ENCODE assay signal across 26 cellular contexts in the genomic region with DNA sequence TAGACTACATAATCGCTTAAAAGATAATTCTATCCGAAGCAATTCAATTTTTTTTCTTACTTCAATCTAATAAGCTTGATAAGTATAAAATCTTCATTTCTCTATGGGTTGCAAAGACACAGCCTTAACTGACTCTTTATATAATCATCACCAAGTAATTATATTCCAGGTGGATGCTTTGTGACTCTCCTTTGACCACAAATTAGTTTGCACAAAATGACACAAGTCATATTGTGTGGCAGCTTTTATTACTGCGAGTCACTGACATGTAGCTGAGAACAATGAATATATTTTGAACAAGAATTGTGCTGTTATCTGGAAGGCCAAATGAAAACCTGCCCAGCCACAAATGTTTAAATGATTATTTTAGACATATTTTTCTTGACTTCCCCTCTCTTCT.
"Had no signal": no experiment of that assay in that cellular context is flagged by ENCODE, and none has a peak within 500 bp of the region (broad histone marks: within the 10 kb centered on the region; RNA-seq: fewer than 3 reads in every experiment).

No MANE protein-coding gene starts in this region.

- H3K9me3 ChIP-seq: colonic mucosa, gastrocnemius medialis, sigmoid colon, vagina had no signal

- H3K36me3 ChIP-seq: breast epithelium, colonic mucosa, esophagus muscularis mucosa, gastrocnemius medialis, left ventricle myocardium inferior, sigmoid colon, vagina had no signal

- H3K27me3 ChIP-seq: breast epithelium, colonic mucosa, dorsolateral prefrontal cortex, esophagus muscularis mucosa, gastrocnemius medialis, sigmoid colon, vagina had no signal

- H3K4me1 ChIP-seq: breast epithelium, colonic mucosa, esophagus muscularis mucosa, gastrocnemius medialis, left ventricle myocardium inferior, sigmoid colon, vagina had no signal

- DNase-seq: activated CD4-positive, alpha-beta memory T cell treated with anti-CD3 and anti-CD28 coated beads for 36 hours; activated CD4-positive, alpha-beta T cell treated with anti-CD3 and anti-CD28 coated beads for 36 hours; activated naive CD4-positive, alpha-beta T cell treated with Interleukin-2 at 50 U/mL for 16 hours; activated naive CD8-positive, alpha-beta T cell treated with anti-CD3 and anti-CD28 coated beads, Interleukin-2, amount 10 ng/mL, durations not matched to agents 7 days and 5 days; activated T-cell treated with anti-CD3 and anti-CD28 coated beads, Interleukin-2, amount 50 U/mL, for 48 hours; amniotic stem cell; colonic mucosa; dorsolateral prefrontal cortex; gastrocnemius medialis; hippocampal formation; kidney glomerular epithelial cell; left ventricle myocardium inferior; mammary epithelial cell; naive thymus-derived CD8-positive, alpha-beta T cell; retina; sigmoid colon; stimulated activated CD4-positive, alpha-beta T cell treated with anti-CD3 and anti-CD28 coated beads, Interleukin-15, amount 100 ng/mL, for 24 hours; stimulated activated CD4-positive, alpha-beta T cell treated with anti-CD3 and anti-CD28 coated beads, Interleukin-2, amount 100 ng/mL, for 48 hours; stimulated activated CD8-positive, alpha-beta memory T cell treated with anti-CD3 and anti-CD28 coated beads, Interleukin-4, amount 100 ng/mL, for 48 hours; stimulated activated naive B cell treated with anti-CD40 and anti-IgM and Interleukin-4, amounts not matched to agents 10 μg/mL and 1 μg/mL and 100 μg/mL, for 72 hours; trophoblast cell had no signal

- H3K4me3 ChIP-seq: breast epithelium, colonic mucosa, dorsolateral prefrontal cortex, esophagus muscularis mucosa, gastrocnemius medialis, left ventricle myocardium inferior, sigmoid colon, smooth muscle cell, vagina had no signal

- H3K27ac ChIP-seq: breast epithelium, colonic mucosa, dorsolateral prefrontal cortex, esophagus muscularis mucosa, gastrocnemius medialis, left ventricle myocardium inferior, sigmoid colon, vagina had no signal

- ATAC-seq: activated CD4-positive, alpha-beta T cell treated with anti-CD3 and anti-CD28 coated beads for 36 hours; gastrocnemius medialis; naive thymus-derived CD8-positive, alpha-beta T cell; stimulated activated naive B cell treated with anti-CD40 and anti-IgM and Interleukin-4, amounts not matched to agents 10 μg/mL and 1 μg/mL and 100 μg/mL, for 72 hours; WTC11 had no signal
